ENCODE assay signal across 16 cellular contexts in genomic region chr13:113915012-113915763, GRCh38. TPM values are rescaled to one million over a fixed set of nuclear protein-coding genes. Genes with fewer than 3 reads are reported as not detected.
DNase-seq lines count a peak whose midpoint lies in the region; ATAC-seq and TF ChIP-seq lines count a peak whose summit lies in the region.
"Had no signal": no experiment of that assay in that cellular context is flagged by ENCODE, and none has a peak within 500 bp of the region (broad histone marks: within the 10 kb centered on the region; RNA-seq: fewer than 3 reads in every experiment).

No MANE protein-coding gene starts in this region.

- POLR2A ChIA-PET in Panc1 (lab: Charles Lee) = no interaction called here

- no peaks in the 10 kb centered on the region for H3K9me3 Mint-ChIP-seq in activated CD4-positive, alpha-beta T cell treated with anti-CD3 and anti-CD28 coated beads, Interleukin-2, amount 10 ng/mL, durations not matched to agents 24 days and 14 days
- H3K9me3 Mint-ChIP-seq: effector memory CD8-positive, alpha-beta T cell had no signal

- no peaks in the 10 kb centered on the region for H4K20me1 ChIP-seq in mammary epithelial cell (ENCODE audit: insufficient read depth, low read length)

- no peaks in the 10 kb centered on the region for H3K36me3 Mint-ChIP-seq in activated CD4-positive, alpha-beta T cell treated with anti-CD3 and anti-CD28 coated beads, Interleukin-2, amount 10 ng/mL, durations not matched to agents 24 days and 14 days (ENCODE audit: low read depth)
- H3K36me3 Mint-ChIP-seq: CD8-positive, alpha-beta T cell had no signal

- intact Hi-C loops in breast epithelium (cut with DNase I; ENCODE audit: low total_unique reads) = no loop called here
- intact Hi-C loops in mammary epithelial cell (cut with micrococcal nuclease) = no loop called here
- intact Hi-C loops in Panc1 (cut with micrococcal nuclease; ENCODE audit: unreplicated experiment) = no loop called here
- intact Hi-C loops in esophagus muscularis mucosa (cut with DNase I) = no loop called here
- intact Hi-C loops in stomach (cut with DNase I; ENCODE audit: low total_unique reads) = no loop called here
- intact Hi-C loops in activated CD4-positive, alpha-beta T cell treated with anti-CD3 and anti-CD28 coated beads, Interleukin-2, amount 10 ng/mL, durations not matched to agents 24 days and 14 days (cut with micrococcal nuclease) = no loop called here

- no peak for TF ChIP-seq EP300 in esophagus muscularis mucosa (IDR thresholded peaks at IDR 0.05)
- TF ChIP-seq EP300 in stomach (IDR thresholded peaks at IDR 0.05) = no peak
- TF ChIP-seq EP300 in tibial nerve (IDR thresholded peaks at IDR 0.05) = no peak

- H3K9me3 ChIP-seq in breast epithelium = no peaks in the 10 kb centered on the region
- H3K9me3 ChIP-seq in mammary epithelial cell (replicated peaks; ENCODE audit: insufficient read depth, low read length) = peaks cover 21% of the 10 kb centered on the region
- H3K9me3 ChIP-seq in Panc1 (ENCODE audit: control insufficient read depth, insufficient read depth, low read depth, low read length) = no peaks in the 10 kb centered on the region
- no peaks in the 10 kb centered on the region for H3K9me3 ChIP-seq in esophagus muscularis mucosa
- no peaks in the 10 kb centered on the region for H3K9me3 ChIP-seq in stomach
- peaks cover 0 to 6% (median 0%) of the 10 kb centered on the region in 4 donors for H3K9me3 ChIP-seq in tibial nerve

- TF ChIP-seq CTCF in breast epithelium (IDR thresholded peaks at IDR 0.05) (no peak), mammary epithelial cell (conservative IDR thresholded peaks at IDR 0.05 in 1 of 2, IDR thresholded peaks at IDR 0.05 in 1 of 2; ENCODE audit: extremely low read depth in 1 of 2, insufficient read depth in 1 of 2, low read depth in 1 of 2, low read length in 2 of 2) (no peak), Panc1 (IDR thresholded peaks at IDR 0.05) (no peak), esophagus muscularis mucosa (IDR thresholded peaks at IDR 0.05) (no peak), stomach (IDR thresholded peaks at IDR 0.05) (no peak), tibial nerve (IDR thresholded peaks at IDR 0.05) (no peak)

- in situ Hi-C loops in mammary epithelial cell (cut with MboI; ENCODE audit: low sequenced_read_pairs in 2 of 2) = no loop called here
- in situ Hi-C loops in Panc1 (cut with HindIII; ENCODE audit: low pct_unique_long_range_greater_than_20kb, low sequenced_read_pairs) = no loop called here

- WGBS in mammary epithelial cell (ENCODE audit: low coverage, missing lambda C conversion rate) = 62% methylated on average over 17 of the region's 21 CpGs
- WGBS in esophagus muscularis mucosa = 57% methylated on average over 10 of the region's 21 CpGs
- WGBS in stomach, 5 donors = 25 to 38% (median 37%) methylated on average over 16 to 21 of the region's 21 CpGs
- 73 to 77% methylated on average over 21 of the region's 21 CpGs for WGBS in tibial nerve, 2 donors

- dilution Hi-C loops in mammary epithelial cell (cut with HindIII; ENCODE audit: low sequenced_read_pairs) = no loop called here

- peaks cover 3% of the 10 kb centered on the region for H3K4me1 Mint-ChIP-seq in activated CD4-positive, alpha-beta T cell treated with anti-CD3 and anti-CD28 coated beads, Interleukin-2, amount 10 ng/mL, durations not matched to agents 24 days and 14 days

- H3K9ac ChIP-seq in mammary epithelial cell (ENCODE audit: insufficient read depth, low read length) = no peak overlapping the region

- no peak overlapping the region for H3K27ac ChIP-seq in breast epithelium
- no peak overlapping the region for H3K27ac ChIP-seq in mammary epithelial cell (ENCODE audit: insufficient read depth, low read depth, low read length)
- no peak overlapping the region for H3K27ac ChIP-seq in Panc1 (ENCODE audit: low read length)
- H3K27ac ChIP-seq in esophagus muscularis mucosa (replicated peaks in 1 of 4) = no peak overlapping the region
- no peak overlapping the region for H3K27ac ChIP-seq in stomach
- H3K27ac ChIP-seq in tibial nerve = no peak overlapping the region

- no peak overlapping the region for H3K4me2 ChIP-seq in mammary epithelial cell (ENCODE audit: insufficient read depth, low read depth, low read length)

- H2AFZ ChIP-seq in mammary epithelial cell (ENCODE audit: low read depth, low read length) = no peak overlapping the region

- TF ChIP-seq POLR2A in breast epithelium (IDR thresholded peaks at IDR 0.05) (no peak), esophagus muscularis mucosa (IDR thresholded peaks at IDR 0.05; ENCODE audit: low read depth) (no peak), stomach (IDR thresholded peaks at IDR 0.05) (no peak), tibial nerve (IDR thresholded peaks at IDR 0.05) (no peak)

- H3K4me1 ChIP-seq in breast epithelium = no peaks in the 10 kb centered on the region
- H3K4me1 ChIP-seq in mammary epithelial cell (ENCODE audit: insufficient read depth, low read length) = peaks cover 9% of the 10 kb centered on the region
- H3K4me1 ChIP-seq in Panc1 (ENCODE audit: control insufficient read depth, insufficient read depth, low read length) = no peaks in the 10 kb centered on the region
- peaks cover 0 to 32% (median 25%) of the 10 kb centered on the region in 4 donors for H3K4me1 ChIP-seq in esophagus muscularis mucosa
- peaks cover 0 to 9% (median 0%) of the 10 kb centered on the region in 4 donors for H3K4me1 ChIP-seq in stomach
- H3K4me1 ChIP-seq in tibial nerve = no peaks in the 10 kb centered on the region

- peaks cover 36% of the 10 kb centered on the region for H3K27me3 Mint-ChIP-seq in activated CD4-positive, alpha-beta T cell treated with anti-CD3 and anti-CD28 coated beads, Interleukin-2, amount 10 ng/mL, durations not matched to agents 24 days and 14 days

- H3K4me3 ChIP-seq in breast epithelium (no peak overlapping the region), mammary epithelial cell (replicated peaks in 1 of 3; ENCODE audit: insufficient read depth in 1 of 3, low read depth in 2 of 3, low read length in 3 of 3) (no peak overlapping the region), Panc1 (ENCODE audit: low read depth in 2 of 2, low read length in 2 of 2) (no peak overlapping the region), esophagus muscularis mucosa (no peak overlapping the region), stomach (no peak overlapping the region), tibial nerve (no peak overlapping the region)

- CTCF ChIA-PET in mammary epithelial cell (lab: Charles Lee; ENCODE audit: low non-redundant PET) (no interaction called here), Panc1 (lab: Charles Lee) (no interaction called here)

- H3K27ac Mint-ChIP-seq in activated CD4-positive, alpha-beta T cell treated with anti-CD3 and anti-CD28 coated beads, Interleukin-2, amount 10 ng/mL, durations not matched to agents 24 days and 14 days = no peak overlapping the region
- H3K27ac Mint-ChIP-seq: CD8-positive, alpha-beta T cell; effector memory CD8-positive, alpha-beta T cell had no signal

- H3K4me3 Mint-ChIP-seq in activated CD4-positive, alpha-beta T cell treated with anti-CD3 and anti-CD28 coated beads, Interleukin-2, amount 10 ng/mL, durations not matched to agents 24 days and 14 days = no peak overlapping the region
- H3K4me3 Mint-ChIP-seq: CD8-positive, alpha-beta T cell; effector memory CD8-positive, alpha-beta T cell had no signal

- H3K36me3 ChIP-seq in breast epithelium (no peaks in the 10 kb centered on the region), mammary epithelial cell (ENCODE audit: insufficient read depth, low read length) (no peaks in the 10 kb centered on the region), Panc1 (ENCODE audit: control insufficient read depth, insufficient read depth, low read length) (no peaks in the 10 kb centered on the region), esophagus muscularis mucosa (no peaks in the 10 kb centered on the region), stomach (no peaks in the 10 kb centered on the region), tibial nerve (no peaks in the 10 kb centered on the region)

- BruUV-seq in mammary epithelial cell (replicated peaks; lab: Mats Ljungman, UMichigan) (no TSS peak), Panc1 (replicated peaks; lab: Mats Ljungman, UMichigan) (no TSS peak)

- H3K79me2 ChIP-seq in mammary epithelial cell (ENCODE audit: insufficient read depth, low read length) = no peaks in the 10 kb centered on the region

- DNase-seq in breast epithelium (ENCODE audit: low spot score in 2 of 2) (peak; percentile 7 to 34), mammary epithelial cell (no peak), Panc1 (ENCODE audit: low read depth, low spot score) (no peak), esophagus muscularis mucosa (ENCODE audit: extremely low spot score) (peak; percentile 37), stomach (peak; percentile 26), tibial nerve (ENCODE audit: low spot score in 2 of 2) (no peak)
- no peak for DNase-seq in activated CD4-positive, alpha-beta T cell treated with anti-CD3 and anti-CD28 coated beads, Interleukin-2, amount 10 ng/mL, durations not matched to agents 24 days and 14 days
- DNase-seq: central memory CD4-positive, alpha-beta T cell; effector memory CD8-positive, alpha-beta T cell; hippocampal formation; NCI-H1930; PC-3; right cardiac atrium had no signal

- ATAC-seq in Panc1 = peak; percentile 26; the same call in 1 of the 2 replicates
- no peak for ATAC-seq in HG03097 (IDR thresholded peaks at IDR 0.05; ENCODE audit: low FRiP score, unreplicated experiment)
- ATAC-seq: CD8-positive, alpha-beta T cell; effector memory CD8-positive, alpha-beta T cell; PC-3; right cardiac atrium; SK-N-SH treated with all-trans-retinoic acid at 6 μM for 48 hours had no signal

- H3K27me3 ChIP-seq in breast epithelium (peaks cover 0 to 15% of the 10 kb centered on the region in 2 donors), mammary epithelial cell (ENCODE audit: insufficient read depth, low read length) (no peaks in the 10 kb centered on the region), Panc1 (ENCODE audit: control insufficient read depth, insufficient read depth, low read length) (no peaks in the 10 kb centered on the region), esophagus muscularis mucosa (peaks cover 0 to 6% (median 0%) of the 10 kb centered on the region in 4 donors), stomach (peaks cover 0 to 41% (median 6%) of the 10 kb centered on the region in 3 donors), tibial nerve (peaks cover 0 to 22% of the 10 kb centered on the region in 2 donors)

RNA-seq across cellular contexts. Expression of gene GAS6, which starts 51.3 kb away (rescaled TPM):
- total RNA-seq in breast epithelium = 100 to 1,000 TPM in 2 of 3 donors, 10 to 100 TPM in 1; 85.9 to 146 (median 103) TPM
- total RNA-seq in mammary epithelial cell = 100 to 1,000 TPM; 221 to 311 TPM
- polyA plus RNA-seq in mammary epithelial cell = 196 TPM
- 53.3 TPM for polyA minus RNA-seq in mammary epithelial cell
- 28.1 TPM for total RNA-seq in Panc1 (2021; ENCODE audit: unreplicated experiment)
- 27.9 TPM for polyA plus RNA-seq in Panc1 (2012; ENCODE audit: insufficient read length)
- total RNA-seq in esophagus muscularis mucosa = 100 to 1,000 TPM; 241 to 459 (median 346) TPM
- total RNA-seq in stomach = 100 to 1,000 TPM in 2 of 5 donors, 10 to 100 TPM in 3; 31.4 to 409 (median 93.4) TPM
- polyA plus RNA-seq in stomach = 100 to 1,000 TPM in 1 of 3 donors, 10 to 100 TPM in 2; 34.7 to 109 (median 62.0) TPM
- 0.17 and 0.54 TPM in 2 replicates for total RNA-seq in activated CD4-positive, alpha-beta T cell treated with anti-CD3 and anti-CD28 coated beads, Interleukin-2, amount 10 ng/mL, durations not matched to agents 24 days and 14 days
- total RNA-seq in tibial nerve = 100 to 1,000 TPM; 317 to 697 (median 547) TPM

RNA-seq across cellular contexts. Expression of gene C13orf46, which starts 58.7 kb away (rescaled TPM):
- under 1 TPM; 0.16 to 0.73 (median 0.66) TPM for total RNA-seq in breast epithelium
- total RNA-seq in mammary epithelial cell = under 1 TPM; 0.26 to 0.33 TPM
- polyA plus RNA-seq in mammary epithelial cell = 0.09 TPM
- not detected for polyA minus RNA-seq in mammary epithelial cell
- 2.6 TPM for total RNA-seq in Panc1 (2021; ENCODE audit: unreplicated experiment)
- polyA plus RNA-seq in Panc1 (2012; ENCODE audit: insufficient read length) = 1.5 TPM
- total RNA-seq in esophagus muscularis mucosa = 1 to 10 TPM in 2 of 4 donors, under 1 TPM in 2; 0.17 to 2.1 (median 0.89) TPM
- total RNA-seq in stomach = 10 to 100 TPM in 2 of 5 donors, 1 to 10 TPM in 1, under 1 TPM in 1, not detected in 1; 0.58 to 32.6 (median 12.0) TPM
- 10 to 100 TPM in 1 of 3 donors, 1 to 10 TPM in 1, under 1 TPM in 1; 0.95 to 17.6 (median 8.7) TPM for polyA plus RNA-seq in stomach
- total RNA-seq in activated CD4-positive, alpha-beta T cell treated with anti-CD3 and anti-CD28 coated beads, Interleukin-2, amount 10 ng/mL, durations not matched to agents 24 days and 14 days = 0.57 and 0.61 TPM in 2 replicates
- 10 to 100 TPM in 1 of 4 donors, 1 to 10 TPM in 3; 3.3 to 17.7 (median 4.1) TPM for total RNA-seq in tibial nerve

Comparison
In these comparisons a context has a peak if more than half of its experiments do, and no peak if none do; other contexts are left out.
1. DNase-seq: peak in breast epithelium (2 of 2), esophagus muscularis mucosa (single experiment) and stomach (single experiment); none in mammary epithelial cell (single experiment), Panc1 (single experiment), activated CD4-positive, alpha-beta T cell treated with anti-CD3 and anti-CD28 coated beads, Interleukin-2, amount 10 ng/mL, durations not matched to agents 24 days and 14 days (single experiment) and tibial nerve (0 of 2).
2. RNA of gene GAS6, which starts 51.3 kb away (total RNA-seq): 317 to 697 TPM in tibial nerve, 241 to 459 TPM in esophagus muscularis mucosa, 221 to 311 TPM in mammary epithelial cell, 85.9 to 146 TPM in breast epithelium, 31.4 to 409 TPM in stomach and 28.1 TPM in Panc1 (single experiment); 0.17 to 0.54 TPM in activated CD4-positive, alpha-beta T cell treated with anti-CD3 and anti-CD28 coated beads, Interleukin-2, amount 10 ng/mL, durations not matched to agents 24 days and 14 days; every median in the first group is over 10 times any median in the second.